ENCODE assay signal across 8 cellular contexts in the genomic region with DNA sequence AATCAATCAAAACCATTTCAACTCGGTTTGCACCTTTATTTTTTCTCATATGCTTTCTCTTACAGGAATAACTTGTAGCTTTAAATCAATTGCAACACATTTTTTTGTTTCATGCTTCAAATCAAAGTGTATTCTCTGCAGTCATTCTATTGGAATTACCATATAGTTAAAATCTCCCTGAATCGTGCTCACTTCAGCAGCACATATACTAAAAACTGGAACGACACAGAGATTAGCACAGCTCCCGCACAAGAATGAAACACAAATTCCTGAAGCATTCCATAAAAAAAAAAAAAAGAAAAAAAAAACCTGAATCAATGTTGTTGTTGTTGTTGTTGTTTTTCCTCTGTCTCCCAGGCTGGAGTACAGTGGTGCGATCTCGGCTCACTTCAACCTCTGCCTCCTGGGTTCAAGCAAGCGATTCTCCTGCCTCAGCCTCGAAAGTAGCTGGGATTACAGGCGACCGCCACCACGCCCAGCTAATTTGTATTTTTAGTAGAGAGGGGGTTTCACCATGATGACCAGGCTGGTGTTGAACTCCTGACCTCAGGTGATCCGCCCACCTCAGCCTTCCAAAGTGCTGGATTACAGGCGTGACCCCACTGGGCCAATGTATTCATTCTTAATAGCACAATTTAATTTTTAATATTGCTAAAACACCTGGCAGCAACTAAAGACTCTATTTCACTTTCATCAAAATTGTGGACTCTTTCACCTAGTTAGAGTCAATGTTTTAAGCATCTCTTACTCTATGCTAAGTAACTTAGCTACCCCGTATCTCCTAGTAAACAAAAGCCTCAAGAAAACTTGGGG. TPM values are rescaled to one million over a fixed set of nuclear protein-coding genes. Genes with fewer than 3 reads are reported as not detected.
DNase-seq lines count a peak whose midpoint lies in the region; ATAC-seq and TF ChIP-seq lines count a peak whose summit lies in the region.

No MANE protein-coding gene starts in this region.

- H3K4me1 ChIP-seq in ES-I3 (ENCODE audit: insufficient read depth, low read length), result no peaks in the 10 kb centered on the region

- DNase-seq in OCI-M1 (lab: John Stamatoyannopoulos, UW), result peak; percentile 31
- DNase-seq in endothelial cell (ENCODE audit: low spot score), result no peak
- DNase-seq in progenitor cell of endocrine pancreas (ENCODE audit: low spot score, unreplicated experiment), result no peak
- no peak for DNase-seq in mucosa of gallbladder (ENCODE audit: low spot score)
- DNase-seq in NCI-H524 (lab: John Stamatoyannopoulos, UW), result no peak

- TF ChIP-seq CTCF in endothelial cell (IDR thresholded peaks at IDR 0.05; ENCODE audit: unreplicated experiment) (no peak), progenitor cell of endocrine pancreas (IDR thresholded peaks at IDR 0.05; ENCODE audit: unreplicated experiment) (no peak)

- H3K27ac Mint-ChIP-seq in endothelial cell (ENCODE audit: unreplicated experiment), result peak overlapping the region; percentile 30
- peak overlapping the region; percentile 98 for H3K27ac Mint-ChIP-seq in progenitor cell of endocrine pancreas

- peaks cover 6% of the 10 kb centered on the region for H3K36me3 Mint-ChIP-seq in endothelial cell (ENCODE audit: low read depth, unreplicated experiment)
- H3K36me3 Mint-ChIP-seq in progenitor cell of endocrine pancreas (ENCODE audit: insufficient read depth), result peaks cover 4% of the 10 kb centered on the region

- H3K27me3 Mint-ChIP-seq in endothelial cell (ENCODE audit: unreplicated experiment) (no peaks in the 10 kb centered on the region), progenitor cell of endocrine pancreas (no peaks in the 10 kb centered on the region)

- H3K9me3 Mint-ChIP-seq in endothelial cell (ENCODE audit: unreplicated experiment) (no peaks in the 10 kb centered on the region), progenitor cell of endocrine pancreas (ENCODE audit: low read depth) (no peaks in the 10 kb centered on the region)

- peaks cover 12% of the 10 kb centered on the region for H3K4me1 Mint-ChIP-seq in endothelial cell (ENCODE audit: unreplicated experiment)
- peaks cover 16% of the 10 kb centered on the region for H3K4me1 Mint-ChIP-seq in progenitor cell of endocrine pancreas (ENCODE audit: low read depth)

- H3K9ac ChIP-seq in ES-I3 (ENCODE audit: low read depth, low read length), result peak overlapping the region; percentile 94; the same call in 1 of the 2 replicates

- H3K4me3 Mint-ChIP-seq in endothelial cell (ENCODE audit: unreplicated experiment), result peak overlapping the region; percentile 67
- H3K4me3 Mint-ChIP-seq in progenitor cell of endocrine pancreas (ENCODE audit: low read depth), result peak overlapping the region; percentile 91

- ATAC-seq in HG03469 (IDR thresholded peaks at IDR 0.05; ENCODE audit: unreplicated experiment) (no peak), GM19463 (IDR thresholded peaks at IDR 0.05; ENCODE audit: unreplicated experiment) (no peak)

- no peaks in the 10 kb centered on the region for H3K9me3 ChIP-seq in ES-I3 (ENCODE audit: control insufficient read depth, insufficient read depth, low read length)

- H3K36me3 ChIP-seq in ES-I3 (ENCODE audit: insufficient read depth, low read length), result no peaks in the 10 kb centered on the region

RNA-seq across cellular contexts. Expression of a gene that starts 1.5 kb away (rescaled TPM):
- total RNA-seq in endothelial cell (ENCODE audit: unreplicated experiment), result 61.4 TPM
- 114 and 121 TPM in 2 replicates for total RNA-seq in progenitor cell of endocrine pancreas
- 86.3 TPM for total RNA-seq in mucosa of gallbladder

RNA-seq across cellular contexts. Expression of a gene that starts 26.3 kb away (rescaled TPM):
- total RNA-seq in endothelial cell (ENCODE audit: unreplicated experiment) (not detected), progenitor cell of endocrine pancreas (0.22 and 0.47 TPM in 2 replicates), mucosa of gallbladder (not detected)

RNA-seq across cellular contexts. Expression of a gene that starts 47.2 kb away (rescaled TPM):
- total RNA-seq in endothelial cell (ENCODE audit: unreplicated experiment) (16.2 TPM), progenitor cell of endocrine pancreas (26.1 and 26.2 TPM in 2 replicates), mucosa of gallbladder (10.0 TPM)

RNA-seq across cellular contexts. Expression of a gene that starts 48.5 kb away (rescaled TPM):
- total RNA-seq in endothelial cell (ENCODE audit: unreplicated experiment) (25.3 TPM), progenitor cell of endocrine pancreas (30.1 and 33.4 TPM in 2 replicates), mucosa of gallbladder (20.0 TPM)

RNA-seq across cellular contexts. Expression of a gene that starts 48.7 kb away (rescaled TPM):
- 16.3 TPM for total RNA-seq in endothelial cell (ENCODE audit: unreplicated experiment)
- 19.7 and 23.9 TPM in 2 replicates for total RNA-seq in progenitor cell of endocrine pancreas
- 10.5 TPM for total RNA-seq in mucosa of gallbladder
